In genomic region chr9:90102292-90102901, GRCh38 we compare ENCODE assay signal across 8 cellular contexts.
DNase-seq lines count a peak whose midpoint lies in the region; ATAC-seq, FAIRE-seq and TF ChIP-seq lines count a peak whose summit lies in the region.

No MANE protein-coding gene starts in this region.

- no peak overlapping the region for H3K27ac ChIP-seq in MM.1S (ENCODE audit: low read length)
- no peak overlapping the region for H3K27ac ChIP-seq in pancreas

- no peaks in the 10 kb centered on the region for H3K9me2 ChIP-seq in MM.1S (replicated peaks; ENCODE audit: insufficient read depth, low read length)

- no peaks in the 10 kb centered on the region for H3K27me3 Mint-ChIP-seq in type B pancreatic cell

- 11 to 12% methylated on average over 6 of the region's 6 CpGs for WGBS in pancreas, 2 donors

- H3K9me3 ChIP-seq in MM.1S (replicated peaks; ENCODE audit: insufficient read depth, low read length) (no peaks in the 10 kb centered on the region), pancreas (no peaks in the 10 kb centered on the region)

- H3K4me2 ChIP-seq in MM.1S (ENCODE audit: low read depth, low read length): peak overlapping the region; percentile 30; the same call in 1 of the 2 replicates

- no peak overlapping the region for H3K9ac ChIP-seq in MM.1S (ENCODE audit: low read length)

- no peaks in the 10 kb centered on the region for H3K36me3 Mint-ChIP-seq in type B pancreatic cell

- no peak overlapping the region for H3K4me3 Mint-ChIP-seq in type B pancreatic cell

- peaks cover 17% of the 10 kb centered on the region for H3K4me1 Mint-ChIP-seq in type B pancreatic cell (ENCODE audit: unreplicated experiment)

- peak; percentile 96 for DNase-seq in G401 (ENCODE audit: low spot score)
- DNase-seq in HCEC 1CT: peak; percentile 2
- peak; percentile 93 for DNase-seq in MM.1S
- DNase-seq in SHP77 treated with DMSO at 0.1 percent for 48 hours (lab: John Stamatoyannopoulos, UW): peak; percentile 88
- DNase-seq in activated naive CD4-positive, alpha-beta T cell treated with Interleukin-2 at 50 U/mL for 16 hours: peak; percentile 77
- peak; percentile 74 for DNase-seq in globus pallidus (ENCODE audit: low spot score)
- peak; percentile 79 to 92 (median 88) for DNase-seq in pancreas
- no peak for DNase-seq in type B pancreatic cell (ENCODE audit: extremely low spot score, unreplicated experiment)

- in situ Hi-C loops in G401 (cut with HindIII; ENCODE audit: low sequenced_read_pairs): loop anchor here (10.0 kb wide), 1 partner anchor 498 kb away; the partner anchor contains the start of gene GADD45G

- no peaks in the 10 kb centered on the region for H3F3A ChIP-seq in MM.1S (ENCODE audit: insufficient read depth, low read length)

- H3K4me3 ChIP-seq in MM.1S (ENCODE audit: low read length) (no peak overlapping the region), pancreas (no peak overlapping the region)

- peak; percentile 95 for FAIRE-seq in pancreas (lab: Jason Lieb, UNC)

- H3K79me2 ChIP-seq in MM.1S (ENCODE audit: low read length): no peaks in the 10 kb centered on the region

- TF ChIP-seq CTCF in MM.1S (IDR thresholded peaks at IDR 0.05; ENCODE audit: low read length): peak; percentile 87
- TF ChIP-seq CTCF in pancreas (IDR thresholded peaks at IDR 0.05): peak; percentile 61 to 67 (median 64)
- peak; percentile 88 for TF ChIP-seq CTCF in type B pancreatic cell (conservative IDR thresholded peaks at IDR 0.05)

- H3K36me3 ChIP-seq in MM.1S (replicated peaks; ENCODE audit: insufficient read depth, low read length) (no peaks in the 10 kb centered on the region), pancreas (no peaks in the 10 kb centered on the region)

- H2AFZ ChIP-seq in MM.1S (ENCODE audit: low read length): peak overlapping the region; percentile 48; the same call in 1 of the 2 replicates

- H3K27me3 ChIP-seq in MM.1S (replicated peaks; ENCODE audit: insufficient read depth, low read length) (no peaks in the 10 kb centered on the region), pancreas (no peaks in the 10 kb centered on the region)

- no peaks in the 10 kb centered on the region for H3K4me1 ChIP-seq in MM.1S (ENCODE audit: low read length)
- peaks cover 2 to 9% (median 7%) of the 10 kb centered on the region in 3 donors for H3K4me1 ChIP-seq in pancreas

- H3K27ac Mint-ChIP-seq in type B pancreatic cell: peak overlapping the region; percentile 30

- intact Hi-C loops in pancreas (cut with DNase I): loop anchor here in 1 of 3 donors (5.0 to 10.0 kb wide), 2 partner anchors 368 to 500 kb away; no protein-coding TSS in a partner anchor

- H3K9me3 Mint-ChIP-seq in type B pancreatic cell: no peaks in the 10 kb centered on the region

- ATAC-seq in pancreas: peak; percentile 93 to 95 (median 94)

- H4K20me1 ChIP-seq in MM.1S (ENCODE audit: insufficient read depth, low read length): no peaks in the 10 kb centered on the region
